In genomic region chrX:47482512-47483309, GRCh38 we compare ENCODE assay signal across 8 cellular contexts. TPM values are rescaled to one million over a fixed set of nuclear protein-coding genes. Genes with fewer than 3 reads are reported as not detected.
DNase-seq lines count a peak whose midpoint lies in the region; ATAC-seq and TF ChIP-seq lines count a peak whose summit lies in the region.

TSS of gene ZNF41 (minus strand) at chrX:47483222. CDS start at chrX:47467481, 15,741 bp downstream.

- H3K4me3 Mint-ChIP-seq in CD14-positive monocyte, result peak within 1 kb of the TSS; percentile 89 to 91

- peaks cover 29% of the 10 kb centered on the region for H3K4me1 Mint-ChIP-seq in CD14-positive monocyte

- DNase-seq in CD14-positive monocyte (ENCODE audit: low spot score) (peak; percentile 63), NCI-H748 treated with DMSO at 0.1 percent for 48 hours (lab: John Stamatoyannopoulos, UW) (peak; percentile 67), dermis microvascular lymphatic vessel endothelial cell (ENCODE audit: low read depth in 2 of 2) (peak; percentile 42 to 79), lower leg skin (ENCODE audit: low spot score in 2 of 2) (peak; percentile 51 to 93)
- peak; percentile 71 to 75 for DNase-seq in activated CD4-positive, alpha-beta T cell treated with anti-CD3 and anti-CD28 coated beads, Interleukin-2, amount 50 U/mL, for 4 hours
- peak; percentile 71 to 84 for DNase-seq in stimulated activated CD4-positive, alpha-beta T cell treated with anti-CD3 and anti-CD28 coated beads, Interleukin-4, amount 100 ng/mL, for 4 hours

- 1 to 32% methylated on average over 26 to 44 of the region's 77 CpGs for WGBS in lower leg skin, 2 donors

- H3K4me3 ChIP-seq in lower leg skin (ENCODE audit: low read depth, poor library complexity, severe bottlenecking), result peak within 1 kb of the TSS; percentile 55

- peaks cover 0 to 11% (median 0%) of the 10 kb centered on the region in 3 donors for H3K27me3 Mint-ChIP-seq in CD14-positive monocyte (ENCODE audit: low read depth in 3 of 3)

- ATAC-seq in GM19438 (IDR thresholded peaks at IDR 0.05; ENCODE audit: low read depth, unreplicated experiment) (peak; percentile 88), HG03571 (IDR thresholded peaks at IDR 0.05; ENCODE audit: unreplicated experiment) (peak; percentile 78)

- H3K27ac Mint-ChIP-seq in CD14-positive monocyte, result peak within 1 kb of the TSS; percentile 91 to 98 (median 96)

- TF ChIP-seq CTCF in CD14-positive monocyte (IDR thresholded peaks at IDR 0.05) (no peak), lower leg skin (IDR thresholded peaks at IDR 0.05) (no peak)

- intact Hi-C loops in CD14-positive monocyte (cut with micrococcal nuclease), result loop anchor here (5.0 kb wide), 2 partner anchors 40 to 290 kb away; partner anchors contain the start of gene UBA1 (in 1 of the 2)
- intact Hi-C loops in lower leg skin (cut with DNase I; ENCODE audit: low total_unique reads), result no loop called here

- TF ChIP-seq POLR2A in lower leg skin (IDR thresholded peaks at IDR 0.05), result no peak

- no peaks in the 10 kb centered on the region for H3K36me3 Mint-ChIP-seq in CD14-positive monocyte

- peaks cover 0 to 16% (median 4%) of the 10 kb centered on the region in 7 donors for H3K9me3 Mint-ChIP-seq in CD14-positive monocyte

RNA-seq across cellular contexts. Expression of gene ZNF41, which starts in this region (rescaled TPM):
- 1 to 10 TPM; 1.8 to 3.1 TPM for polyA plus RNA-seq in CD14-positive monocyte
- total RNA-seq in dermis microvascular lymphatic vessel endothelial cell, result 10.7 and 11.4 TPM in 2 replicates
- total RNA-seq in lower leg skin, result 10 to 100 TPM in 2 of 4 donors, 1 to 10 TPM in 2; 4.6 to 12.9 (median 7.7) TPM

Comparison
In these comparisons a context has a peak if more than half of its experiments do, and no peak if none do; other contexts are left out.
1. Peak in every context shown above with its lines: DNase-seq, ATAC-seq and H3K4me3 ChIP-seq.